ENCODE assay signal across 8 cellular contexts in the genomic region with DNA sequence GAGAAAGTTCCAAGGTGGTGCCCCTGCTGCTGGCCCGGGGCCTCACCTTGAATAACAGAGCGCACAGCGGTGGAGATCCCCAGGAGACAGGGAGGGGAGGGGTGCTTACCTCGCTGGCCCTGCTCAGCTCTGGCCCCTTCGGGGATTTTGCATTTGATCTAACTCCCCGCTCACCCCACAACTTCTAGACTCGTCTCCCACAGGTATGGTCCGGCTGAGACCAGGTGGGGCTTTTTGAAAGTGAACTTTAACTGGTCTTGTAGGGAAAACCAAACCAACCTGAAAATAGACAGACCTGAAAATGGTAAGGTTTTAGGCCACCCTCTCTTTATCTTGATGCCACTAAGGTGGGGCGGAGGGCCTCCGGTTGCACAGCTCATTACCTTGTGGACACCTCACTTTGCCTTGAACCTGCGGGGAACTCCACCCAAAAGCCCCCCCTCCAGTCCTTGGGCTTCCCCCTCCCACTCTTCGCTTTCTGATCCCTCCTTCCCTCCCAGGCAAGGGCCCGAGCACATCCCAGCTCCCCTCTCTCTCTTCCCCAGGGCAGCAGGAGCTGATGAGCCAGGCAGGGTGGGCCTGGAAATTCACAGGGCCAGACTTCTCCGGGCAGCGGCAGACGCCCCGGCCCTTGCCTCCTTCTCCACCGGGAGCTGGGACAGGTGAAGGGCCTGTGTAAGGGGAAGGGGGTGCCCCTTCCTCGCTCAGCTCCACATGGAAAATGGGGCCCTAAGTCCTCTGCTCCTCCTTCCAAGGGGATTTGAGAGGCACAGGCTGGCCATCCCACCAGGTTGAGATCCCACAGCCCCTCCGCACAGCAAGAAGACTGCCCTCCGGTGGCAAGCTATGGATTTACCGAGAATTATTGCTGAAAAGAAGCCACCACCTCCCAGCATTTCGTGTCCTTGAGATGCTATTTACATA. TPM values are rescaled to one million over a fixed set of nuclear protein-coding genes. Genes with fewer than 3 reads are reported as not detected.
A peak's percentile ranks its signal among the peaks of the same experiment; 100 is the strongest.
DNase-seq lines count a peak whose midpoint lies in the region; ATAC-seq and TF ChIP-seq lines count a peak whose summit lies in the region.

No MANE protein-coding gene starts in this region.

- H3K4me3 ChIP-seq in CD4-positive, alpha-beta memory T cell (ENCODE audit: low read length in 2 of 2): peak overlapping the region in 1 of 2 donors; percentile 34
- H3K4me3 ChIP-seq in iPS-18c (ENCODE audit: insufficient read depth, low read depth, low read length): peak overlapping the region; percentile 21; the same call in 1 of the 2 replicates
- no peak overlapping the region for H3K4me3 ChIP-seq in coronary artery

- intact Hi-C loops in CD4-positive, alpha-beta memory T cell (cut with micrococcal nuclease): loop anchor here (2.0 kb wide), 1 partner anchor 240 kb away; no protein-coding TSS in a partner anchor

- DNase-seq in CD4-positive, alpha-beta memory T cell: peak in 4 of 5 donors; percentile 22 to 37 (median 30)
- DNase-seq in NCI-H69 (lab: John Stamatoyannopoulos, UW) (peak; percentile 60), coronary artery (ENCODE audit: low spot score) (no peak)
- DNase-seq in activated naive CD4-positive, alpha-beta T cell treated with anti-CD3 and anti-CD28 coated beads, Interleukin-2, amount 50 U/mL, for 16 hours: peak; percentile 37
- peak; percentile 72 for DNase-seq in stimulated activated naive B cell treated with anti-CD40 and anti-IgM and Interleukin-4, amounts not matched to agents 10 μg/mL and 1 μg/mL and 100 μg/mL, for 72 hours

- peaks cover 0 to 18% (median 15%) of the 10 kb centered on the region in 8 donors for H3K9me3 Mint-ChIP-seq in CD4-positive, alpha-beta memory T cell
- H3K9me3 Mint-ChIP-seq in stimulated activated naive B cell treated with anti-CD40 and anti-IgM and Interleukin-4, amounts not matched to agents 10 μg/mL and 1 μg/mL and 100 μg/mL, for 72 hours: peaks cover 13 to 21% of the 10 kb centered on the region in 2 donors

- CTCF ChIA-PET in CD4-positive, alpha-beta memory T cell (lab: Charles Lee; ENCODE audit: partially characterized antibody): interaction anchor here (0.5 to 2.2 kb wide), 12 partner anchors 10 to 140 kb away, joined by 3 to 11 read pairs (median 4); partner anchors contain the start of gene MIIP

- peak overlapping the region; percentile 23 for H3K27ac ChIP-seq in CD4-positive, alpha-beta memory T cell (ENCODE audit: low read depth, low read length)
- no peak overlapping the region for H3K27ac ChIP-seq in coronary artery

- peak overlapping the region in 7 of 8 donors; percentile 39 to 71 (median 64) for H3K4me3 Mint-ChIP-seq in CD4-positive, alpha-beta memory T cell
- H3K4me3 Mint-ChIP-seq in stimulated activated naive B cell treated with anti-CD40 and anti-IgM and Interleukin-4, amounts not matched to agents 10 μg/mL and 1 μg/mL and 100 μg/mL, for 72 hours: peak overlapping the region; percentile 34 to 51

- H3K9me3 ChIP-seq in CD4-positive, alpha-beta memory T cell (ENCODE audit: control insufficient read depth in 1 of 2, low read length in 2 of 2): no peaks in the 10 kb centered on the region
- H3K9me3 ChIP-seq in iPS-18c (ENCODE audit: control insufficient read depth, insufficient read depth, low read length): no peaks in the 10 kb centered on the region

- H3K36me3 Mint-ChIP-seq in CD4-positive, alpha-beta memory T cell: peaks cover 0 to 5% of the 10 kb centered on the region in 2 donors
- H3K36me3 Mint-ChIP-seq in stimulated activated naive B cell treated with anti-CD40 and anti-IgM and Interleukin-4, amounts not matched to agents 10 μg/mL and 1 μg/mL and 100 μg/mL, for 72 hours: peaks cover 12 to 48% of the 10 kb centered on the region in 2 donors

- POLR2A ChIA-PET in CD4-positive, alpha-beta memory T cell (lab: Charles Lee; ENCODE audit: partially characterized antibody): interaction anchor here (0.8 to 3.0 kb wide), 4 partner anchors 9 to 169 kb away, joined by 3 to 19 read pairs (median 4); partner anchors contain the start of gene MIIP

- peaks cover 30% of the 10 kb centered on the region for H3K4me1 ChIP-seq in CD4-positive, alpha-beta memory T cell (ENCODE audit: insufficient read depth, low read length)

- peak overlapping the region in 4 of 7 donors; percentile 15 to 73 (median 42) for H3K27ac Mint-ChIP-seq in CD4-positive, alpha-beta memory T cell
- peak overlapping the region; percentile 90 for H3K27ac Mint-ChIP-seq in stimulated activated naive B cell treated with anti-CD40 and anti-IgM and Interleukin-4, amounts not matched to agents 10 μg/mL and 1 μg/mL and 100 μg/mL, for 72 hours

- H3K4me1 Mint-ChIP-seq in CD4-positive, alpha-beta memory T cell: peaks cover 18 to 35% (median 23%) of the 10 kb centered on the region in 4 donors
- peaks cover 27 to 45% of the 10 kb centered on the region in 2 donors for H3K4me1 Mint-ChIP-seq in stimulated activated naive B cell treated with anti-CD40 and anti-IgM and Interleukin-4, amounts not matched to agents 10 μg/mL and 1 μg/mL and 100 μg/mL, for 72 hours

- H3K36me3 ChIP-seq in CD4-positive, alpha-beta memory T cell (ENCODE audit: insufficient read depth, low read length): no peaks in the 10 kb centered on the region

- no peak for TF ChIP-seq CTCF in coronary artery (IDR thresholded peaks at IDR 0.05)

- H3K27me3 Mint-ChIP-seq in CD4-positive, alpha-beta memory T cell: peaks cover 0 to 11% of the 10 kb centered on the region in 2 donors
- peaks cover 5 to 27% of the 10 kb centered on the region in 2 donors for H3K27me3 Mint-ChIP-seq in stimulated activated naive B cell treated with anti-CD40 and anti-IgM and Interleukin-4, amounts not matched to agents 10 μg/mL and 1 μg/mL and 100 μg/mL, for 72 hours

- ATAC-seq in GM18511 (IDR thresholded peaks at IDR 0.05; ENCODE audit: unreplicated experiment) (peak; percentile 75), HG03095 (IDR thresholded peaks at IDR 0.05; ENCODE audit: unreplicated experiment) (peak; percentile 50)
- ATAC-seq in stimulated activated naive B cell treated with anti-CD40 and anti-IgM and Interleukin-4, amounts not matched to agents 10 μg/mL and 1 μg/mL and 100 μg/mL, for 72 hours (replicated peaks): peak; percentile 84 to 85

- no peaks in the 10 kb centered on the region for H3K27me3 ChIP-seq in CD4-positive, alpha-beta memory T cell (ENCODE audit: insufficient read depth, low read length)

RNA-seq across cellular contexts. Expression of gene TNFRSF8, which starts 16.1 kb away (rescaled TPM):
- total RNA-seq in CD4-positive, alpha-beta memory T cell: not detected
- polyA plus RNA-seq in CD4-positive, alpha-beta memory T cell: not detected

RNA-seq across cellular contexts. Expression of gene MIIP, which starts 59.9 kb away (rescaled TPM):
- 10 to 100 TPM; 34.7 to 35.6 TPM for total RNA-seq in CD4-positive, alpha-beta memory T cell
- 10 to 100 TPM; 26.4 to 27.0 TPM for polyA plus RNA-seq in CD4-positive, alpha-beta memory T cell
